Comparison of ENCODE assay signal across 1 cellular context in genomic region chr9:77997611-77998349, GRCh38.
TF ChIP-seq lines count a peak whose summit lies in the region.

No MANE protein-coding gene starts in this region.

TF ChIP-seq in IMR-90, 13 proteins besides CTCF, POLR2A, EP300 and RAD21 (continued from another document):
- TF ChIP-seq USF2 (IDR thresholded peaks at IDR 0.05; ENCODE audit: low read depth, low read length) (no peak), SMC3 (IDR thresholded peaks at IDR 0.05; ENCODE audit: low read depth, low read length) (no peak), NFE2L2 (IDR thresholded peaks at IDR 0.05; ENCODE audit: low read depth, low read length) (no peak), CHD1 (IDR thresholded peaks at IDR 0.05; ENCODE audit: low read depth, low read length) (no peak), MXI1 (IDR thresholded peaks at IDR 0.05; ENCODE audit: borderline replicate concordance, low read depth, low read length) (no peak)
TF ChIP-seq in IMR-90: peak in this region for 0.
